ENCODE assay signal across 8 cellular contexts in the genomic region with DNA sequence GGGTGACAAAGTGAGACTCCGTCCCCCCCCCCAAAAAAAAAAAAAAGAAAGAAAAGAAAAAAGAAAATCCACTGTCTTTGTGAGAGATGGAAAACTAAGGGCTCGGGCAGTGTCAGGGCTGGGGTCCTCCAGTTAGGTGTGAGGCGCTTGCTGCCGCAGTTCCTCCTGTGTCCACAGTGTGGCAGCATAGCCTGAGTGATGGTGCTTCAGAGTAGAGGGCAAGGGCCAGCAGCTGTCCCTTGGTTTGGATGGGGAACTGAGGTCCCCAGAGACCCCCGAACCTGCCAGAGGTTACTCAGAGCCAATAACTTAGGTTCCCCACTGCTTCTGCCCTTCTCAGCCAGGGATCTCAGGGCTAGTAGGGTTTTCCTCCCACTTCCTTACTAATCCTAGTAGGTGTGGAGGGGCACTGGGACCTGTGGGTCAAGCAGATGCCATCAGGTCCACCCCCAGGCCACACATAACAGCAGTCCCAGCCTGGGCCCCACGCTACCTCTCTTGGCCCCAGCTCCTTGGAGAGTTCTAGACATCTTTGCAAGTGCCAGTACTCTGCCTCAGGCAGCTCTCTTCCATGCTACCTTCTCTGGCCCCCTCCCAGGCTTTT.
A peak's percentile ranks its signal among the peaks of the same experiment; 100 is the strongest.
DNase-seq lines count a peak whose midpoint lies in the region; ATAC-seq lines count a peak whose summit lies in the region.

No MANE protein-coding gene starts in this region.

- DNase-seq in NCI-H2081 (lab: John Stamatoyannopoulos, UW) = peak; percentile 35 to 39
- no peak for DNase-seq in NCI-H2081 treated with DMSO at 0.1 percent for 48 hours (lab: John Stamatoyannopoulos, UW)
- DNase-seq in NCI-H146 treated with DMSO at 0.1 percent for 48 hours (lab: John Stamatoyannopoulos, UW; ENCODE audit: unreplicated experiment) = peak; percentile 14
- DNase-seq in activated CD4-positive, CD25-positive, alpha-beta regulatory T cell treated with anti-CD3 and anti-CD28 coated beads, Interleukin-2, amount 50 U/mL, for 72 hours = peak; percentile 81
- peak; percentile 42 to 64 for DNase-seq in central memory CD8-positive, alpha-beta T cell (ENCODE audit: low spot score in 2 of 2)
- DNase-seq in kidney tubule cell (ENCODE audit: low spot score) = peak; percentile 63
- DNase-seq in stimulated activated CD4-positive, alpha-beta T cell treated with anti-CD3 and anti-CD28 coated beads, Interleukin-4, amount 100 ng/mL, for 24 hours = peak; percentile 78

- H3K27ac Mint-ChIP-seq in central memory CD8-positive, alpha-beta T cell (ENCODE audit: low read depth) = peak overlapping the region; percentile 20

- H3K4me3 Mint-ChIP-seq in central memory CD8-positive, alpha-beta T cell = no peak overlapping the region

- no peaks in the 10 kb centered on the region for H3K27me3 Mint-ChIP-seq in central memory CD8-positive, alpha-beta T cell

- ATAC-seq in central memory CD8-positive, alpha-beta T cell (replicated peaks; ENCODE audit: extremely low read depth, poor library complexity, severe bottlenecking) = peak; percentile 65
- ATAC-seq in HG03342 (IDR thresholded peaks at IDR 0.05; ENCODE audit: unreplicated experiment) = no peak

- peaks cover 12% of the 10 kb centered on the region for H3K4me1 Mint-ChIP-seq in central memory CD8-positive, alpha-beta T cell

- no peaks in the 10 kb centered on the region for H3K9me3 Mint-ChIP-seq in central memory CD8-positive, alpha-beta T cell

- H3K36me3 Mint-ChIP-seq in central memory CD8-positive, alpha-beta T cell (ENCODE audit: insufficient read depth) = peaks cover 4% of the 10 kb centered on the region
